ENCODE assay signal across 19 cellular contexts in genomic region chr19:17617807-17618192, GRCh38.
"Had no signal": no experiment of that assay in that cellular context is flagged by ENCODE, and none has a peak within 500 bp of the region (broad histone marks: within the 10 kb centered on the region; RNA-seq: fewer than 3 reads in every experiment).

No MANE protein-coding gene starts in this region.

- H2AFZ ChIP-seq: hepatocyte had no signal

- H3K4me3 Mint-ChIP-seq: effector memory CD8-positive, alpha-beta T cell; mesothelial cell of epicardium; natural killer cell treated with Interleukin-12 subunit alpha and Interleukin-12 subunit beta and Interleukin-15 and Interleukin-18, amount 100 ng/mL, for 72 hours; neural crest cell; stimulated activated memory B cell treated with anti-CD40 and anti-IgM and Interleukin-4, amounts not matched to agents 10 μg/mL and 1 μg/mL and 100 μg/mL, for 72 hours had no signal

- H3K27me3 ChIP-seq: hepatocyte, right atrium auricular region had no signal

- H3K4me1 ChIP-seq: gastrocnemius medialis, prostate gland had no signal

- H3K4me1 Mint-ChIP-seq: mesothelial cell of epicardium had no signal

- H3K27ac ChIP-seq: gastrocnemius medialis, heart left ventricle, hepatocyte, prostate gland, right atrium auricular region, suprapubic skin had no signal

- H3K27ac Mint-ChIP-seq: effector memory CD8-positive, alpha-beta T cell; mesothelial cell of epicardium; natural killer cell treated with Interleukin-12 subunit alpha and Interleukin-12 subunit beta and Interleukin-15 and Interleukin-18, amount 100 ng/mL, for 72 hours; stimulated activated memory B cell treated with anti-CD40 and anti-IgM and Interleukin-4, amounts not matched to agents 10 μg/mL and 1 μg/mL and 100 μg/mL, for 72 hours; stimulated activated naive CD8-positive, alpha-beta T cell treated with anti-CD3 and anti-CD28 coated beads, Interleukin-15, amount 100 ng/mL, for 72 hours had no signal

- FAIRE-seq: kidney had no signal

- H3K9me3 ChIP-seq: mucosa of descending colon, prostate gland had no signal

- ATAC-seq: effector memory CD8-positive, alpha-beta T cell; gastrocnemius medialis; heart left ventricle; left lobe of liver; mucosa of descending colon; natural killer cell treated with Interleukin-12 subunit alpha and Interleukin-12 subunit beta and Interleukin-15 and Interleukin-18, amount 100 ng/mL, for 72 hours; stimulated activated memory B cell treated with anti-CD40 and anti-IgM and Interleukin-4, amounts not matched to agents 10 μg/mL and 1 μg/mL and 100 μg/mL, for 72 hours had no signal

- H3K36me3 ChIP-seq: gastrocnemius medialis, heart left ventricle, prostate gland, right atrium auricular region, suprapubic skin had no signal

- DNase-seq: cortex of kidney; effector memory CD8-positive, alpha-beta T cell; gastrocnemius medialis; heart left ventricle; kidney; naive B cell; stimulated activated CD4-positive, alpha-beta T cell treated with anti-CD3 and anti-CD28 coated beads, Interleukin-4, amount 100 ng/mL, for 4 hours; stimulated activated naive CD8-positive, alpha-beta T cell treated with anti-CD3 and anti-CD28 coated beads, Interleukin-15, amount 100 ng/mL, for 72 hours had no signal

- H3K36me3 Mint-ChIP-seq: mesothelial cell of epicardium; naive B cell; natural killer cell treated with Interleukin-12 subunit alpha and Interleukin-12 subunit beta and Interleukin-15 and Interleukin-18, amount 100 ng/mL, for 72 hours; stimulated activated memory B cell treated with anti-CD40 and anti-IgM and Interleukin-4, amounts not matched to agents 10 μg/mL and 1 μg/mL and 100 μg/mL, for 72 hours had no signal

- H3K4me2 ChIP-seq: hepatocyte, smooth muscle cell had no signal

- H3K4me3 ChIP-seq: gastrocnemius medialis, heart left ventricle, hepatocyte, mucosa of descending colon, prostate gland, right atrium auricular region, smooth muscle cell, suprapubic skin had no signal

- H3K79me2 ChIP-seq: hepatocyte had no signal
